ENCODE assay signal across 8 cellular contexts in the genomic region with DNA sequence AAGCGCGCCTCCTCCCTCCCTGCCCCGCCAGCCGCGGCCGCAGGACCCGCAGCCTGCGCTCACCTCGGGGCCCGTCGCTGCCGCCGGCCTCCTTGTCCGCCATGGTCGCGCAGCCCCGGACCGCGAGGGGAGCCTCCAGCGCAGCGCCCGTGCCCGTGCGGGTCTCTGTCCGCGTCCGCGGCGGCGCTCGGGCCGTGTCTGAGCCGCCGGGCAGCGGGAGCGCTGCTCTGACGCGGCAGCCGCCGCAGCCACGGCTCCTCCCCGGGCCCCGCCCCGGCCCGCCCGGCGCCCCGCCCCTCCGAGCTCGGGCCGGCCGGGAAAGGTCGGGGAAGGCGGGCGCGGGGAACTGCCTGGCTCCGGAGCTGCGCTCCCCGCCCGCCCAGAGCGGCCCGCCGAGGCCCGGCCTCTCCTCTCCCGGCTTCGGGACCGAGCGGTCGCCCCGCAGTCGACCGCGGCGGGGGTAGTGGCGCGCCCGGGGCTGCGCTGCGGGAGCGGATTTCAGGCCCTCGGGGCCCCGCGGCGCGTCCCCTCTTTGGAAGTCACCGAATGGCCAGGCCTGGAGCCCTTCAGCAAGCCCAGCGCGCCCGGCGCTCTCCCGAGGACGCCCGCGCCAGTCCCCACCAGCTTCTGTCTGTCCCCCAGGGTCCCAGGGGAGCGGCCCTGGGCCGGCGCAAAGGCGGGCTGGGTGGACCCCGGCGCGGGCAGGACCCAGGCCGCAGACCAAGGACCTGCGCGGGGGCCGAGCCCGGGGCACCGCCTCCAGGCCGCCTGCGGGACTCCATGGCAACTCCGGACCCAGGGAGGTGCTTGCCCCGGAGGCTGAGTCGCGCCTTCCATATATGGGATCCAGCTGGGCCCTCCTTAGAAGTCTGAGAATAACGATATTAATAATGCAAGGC. TPM values are rescaled to one million over a fixed set of nuclear protein-coding genes. Genes with fewer than 3 reads are reported as not detected.
DNase-seq lines count a peak whose midpoint lies in the region; ATAC-seq lines count a peak whose summit lies in the region.

Gene HSPA12A, minus strand, starts transcription at position 200 of the 899 bp plus-strand sequence. Its CDS starts 97 bp downstream, at position 103.

- DNase-seq in NCI-H82 (lab: John Stamatoyannopoulos, UW) (peak; percentile 67), NCI-H82 treated with DMSO at 0.1 percent for 48 hours (lab: John Stamatoyannopoulos, UW; ENCODE audit: unreplicated experiment) (no peak), NCI-H2196 (lab: John Stamatoyannopoulos, UW; ENCODE audit: unreplicated experiment) (peak; percentile 41), epithelial cell of prostate (ENCODE audit: low read depth, low spot score) (no peak)
- peak; percentile 74 for DNase-seq in activated CD8-positive, alpha-beta memory T cell treated with anti-CD3 and anti-CD28 coated beads, Interleukin-2, amount 50 U/mL, for 48 hours
- peak; percentile 34 to 35 for DNase-seq in stimulated activated CD8-positive, alpha-beta memory T cell treated with anti-CD3 and anti-CD28 coated beads, Interleukin-2, amount 100 ng/mL, for 48 hours (ENCODE audit: low read depth in 2 of 2)

- peak within 1 kb of the TSS; percentile 56 for H3K4me3 ChIP-seq in mesodermal cell (ENCODE audit: extremely low read depth, insufficient read depth, low read length, poor library complexity, severe bottlenecking)

- H3K9me3 ChIP-seq in mesodermal cell (ENCODE audit: control insufficient read depth, low read length) = no peaks in the 10 kb centered on the region

- ATAC-seq in HG02678 (IDR thresholded peaks at IDR 0.05; ENCODE audit: unreplicated experiment) = peak; percentile 96

- H3K4me1 ChIP-seq in mesodermal cell (ENCODE audit: control insufficient read depth, insufficient read depth, low read length, poor library complexity, severe bottlenecking) = no peaks in the 10 kb centered on the region

- peak within 1 kb of the TSS; percentile 19 for H3K27ac ChIP-seq in epithelial cell of prostate
- H3K27ac ChIP-seq in mesodermal cell (ENCODE audit: low read depth, low read length, severe bottlenecking) = no peak within 1 kb of the TSS

- no peaks in the 10 kb centered on the region for H3K36me3 ChIP-seq in mesodermal cell (ENCODE audit: control insufficient read depth, insufficient read depth, low read length)

- 0% methylated on average over 57 to 68 of the region's 114 CpGs for WGBS in mesodermal cell (ENCODE audit: insufficient coverage in 2 of 2), 2 experiments

RNA-seq across cellular contexts. Expression of gene HSPA12A, which starts in this region (rescaled TPM):
- polyA plus RNA-seq in mesodermal cell (2013, experiment 1 of 2) = 2.7 TPM
- polyA plus RNA-seq in mesodermal cell (2013, experiment 2 of 2) = 3.2 TPM

Comparison
In these comparisons a context has a peak if more than half of its experiments do, and no peak if none do; other contexts are left out.
1. DNase-seq: peak in NCI-H82 (single experiment), NCI-H2196 (single experiment), activated CD8-positive, alpha-beta memory T cell treated with anti-CD3 and anti-CD28 coated beads, Interleukin-2, amount 50 U/mL, for 48 hours (single experiment) and stimulated activated CD8-positive, alpha-beta memory T cell treated with anti-CD3 and anti-CD28 coated beads, Interleukin-2, amount 100 ng/mL, for 48 hours (2 of 2); none in NCI-H82 treated with DMSO at 0.1 percent for 48 hours (single experiment) and epithelial cell of prostate (single experiment).